ENCODE assay signal across 16 cellular contexts in genomic region chrX:63354484-63354883, GRCh38.
"Had no signal": no experiment of that assay in that cellular context is flagged by ENCODE, and none has a peak within 500 bp of the region (broad histone marks: within the 10 kb centered on the region; RNA-seq: fewer than 3 reads in every experiment).

No MANE protein-coding gene starts in this region.

- H3K27ac ChIP-seq: body of pancreas, coronary artery, heart left ventricle, lower lobe of right lung, neural progenitor cell, psoas muscle, right lobe of liver had no signal

- H3K4me3 ChIP-seq: body of pancreas, coronary artery, heart left ventricle, lower lobe of right lung, neural progenitor cell, psoas muscle, right lobe of liver, smooth muscle cell had no signal

- H3K27me3 ChIP-seq: body of pancreas, neural progenitor cell, right lobe of liver had no signal

- H3K4me1 ChIP-seq: psoas muscle, right lobe of liver had no signal

- ATAC-seq: body of pancreas, heart left ventricle, left cardiac atrium, lower lobe of right lung, psoas muscle, right lobe of liver had no signal

- H3K9me3 ChIP-seq: body of pancreas, heart left ventricle, lower lobe of right lung, psoas muscle, right lobe of liver had no signal

- H3K9ac ChIP-seq: neural progenitor cell had no signal

- H3K36me3 ChIP-seq: heart left ventricle, lower lobe of right lung, right lobe of liver had no signal

- H2AFZ ChIP-seq: neural progenitor cell had no signal

- H3K4me2 ChIP-seq: neural progenitor cell, smooth muscle cell had no signal

- DNase-seq: activated CD4-positive, alpha-beta T cell treated with anti-CD3 and anti-CD28 coated beads, Interleukin-2, amount 10 ng/mL, durations not matched to agents 7 days and 5 days; activated naive CD8-positive, alpha-beta T cell treated with anti-CD3 and anti-CD28 coated beads for 36 hours; amygdala; body of pancreas; effector CD4-positive, alpha-beta T cell; heart left ventricle; immature natural killer cell; left cardiac atrium; lower lobe of right lung; psoas muscle; right lobe of liver; stimulated activated CD4-positive, alpha-beta T cell treated with anti-CD3 and anti-CD28 coated beads, Interleukin-4, amount 100 ng/mL, for 4 hours; stimulated activated CD8-positive, alpha-beta memory T cell treated with anti-CD3 and anti-CD28 coated beads, Interleukin-4, amount 100 ng/mL, for 48 hours had no signal
